Comparison of ENCODE assay signal across 17 cellular contexts in the genomic region with DNA sequence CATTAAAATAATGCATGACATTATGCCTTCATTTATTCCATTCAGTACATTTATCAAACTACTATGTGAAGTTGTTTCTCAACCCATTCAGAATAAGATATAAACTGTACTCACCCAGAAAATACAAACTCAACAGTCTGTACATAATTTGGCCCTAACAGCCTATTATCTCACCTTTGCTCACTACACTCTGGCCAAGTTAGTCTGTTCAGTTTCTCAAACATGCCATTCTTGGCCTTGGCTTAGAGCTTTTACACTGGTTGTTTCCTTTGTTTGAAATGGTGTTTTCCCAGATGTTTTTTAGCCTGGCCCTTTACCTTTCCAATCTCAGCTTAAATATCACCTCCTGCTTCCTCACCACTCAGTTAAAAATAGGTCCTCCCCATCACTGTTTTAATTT. TPM values are rescaled to one million over a fixed set of nuclear protein-coding genes. Genes with fewer than 3 reads are reported as not detected.
DNase-seq lines count a peak whose midpoint lies in the region; ATAC-seq and TF ChIP-seq lines count a peak whose summit lies in the region.
"Had no signal": no experiment of that assay in that cellular context is flagged by ENCODE, and none has a peak within 500 bp of the region (broad histone marks: within the 10 kb centered on the region; RNA-seq: fewer than 3 reads in every experiment).

No MANE protein-coding gene starts in this region.

- TF ChIP-seq CTCF in osteocyte (IDR thresholded peaks at IDR 0.05): no peak

- no peaks in the 10 kb centered on the region for H3K9me3 ChIP-seq in SK-N-MC (ENCODE audit: low read depth, low read length)
- H3K9me3 ChIP-seq: heart right ventricle, SK-N-SH, upper lobe of left lung had no signal

- H3K36me3 Mint-ChIP-seq in activated T-cell treated with anti-CD3 and anti-CD28 coated beads, Interleukin-2, amount 50 U/mL, for 24 hours (ENCODE audit: low read depth): peaks cover 48% of the 10 kb centered on the region
- H3K36me3 Mint-ChIP-seq in dendritic cell treated with granulocyte-macrophage colony-stimulating factor and Interleukin-4, amounts not matched to agents 40 ng/mL and 50 ng/mL, for 4 days (ENCODE audit: low read depth): peaks cover 29% of the 10 kb centered on the region
- H3K36me3 Mint-ChIP-seq in stimulated activated memory B cell treated with anti-CD40 and anti-IgM and Interleukin-4, amounts not matched to agents 10 μg/mL and 1 μg/mL and 100 μg/mL, for 72 hours: peaks cover 3% of the 10 kb centered on the region
- H3K36me3 Mint-ChIP-seq in osteocyte (ENCODE audit: unreplicated experiment): no peaks in the 10 kb centered on the region

- peak overlapping the region; percentile 88 for H3K27ac ChIP-seq in SK-N-MC
- H3K27ac ChIP-seq: upper lobe of left lung, WERI-Rb-1 had no signal

- peaks cover 11% of the 10 kb centered on the region for H3K36me3 ChIP-seq in SK-N-MC (ENCODE audit: insufficient read depth, low read length)
- H3K36me3 ChIP-seq: heart right ventricle, upper lobe of left lung, WERI-Rb-1 had no signal

- H3K4me1 Mint-ChIP-seq in activated T-cell treated with anti-CD3 and anti-CD28 coated beads, Interleukin-2, amount 50 U/mL, for 24 hours (ENCODE audit: low read depth): peaks cover 86% of the 10 kb centered on the region
- peaks cover 60% of the 10 kb centered on the region for H3K4me1 Mint-ChIP-seq in dendritic cell treated with granulocyte-macrophage colony-stimulating factor and Interleukin-4, amounts not matched to agents 40 ng/mL and 50 ng/mL, for 4 days (ENCODE audit: low read depth)
- H3K4me1 Mint-ChIP-seq in stimulated activated memory B cell treated with anti-CD40 and anti-IgM and Interleukin-4, amounts not matched to agents 10 μg/mL and 1 μg/mL and 100 μg/mL, for 72 hours: peaks cover 88% of the 10 kb centered on the region
- peaks cover 39% of the 10 kb centered on the region for H3K4me1 Mint-ChIP-seq in osteocyte (ENCODE audit: unreplicated experiment)

- no peak overlapping the region for H3K9ac ChIP-seq in SK-N-MC (ENCODE audit: insufficient read length)
- H3K9ac ChIP-seq: SK-N-SH had no signal

- no peaks in the 10 kb centered on the region for H3K9me3 Mint-ChIP-seq in activated T-cell treated with anti-CD3 and anti-CD28 coated beads, Interleukin-2, amount 50 U/mL, for 24 hours
- no peaks in the 10 kb centered on the region for H3K9me3 Mint-ChIP-seq in dendritic cell treated with granulocyte-macrophage colony-stimulating factor and Interleukin-4, amounts not matched to agents 40 ng/mL and 50 ng/mL, for 4 days
- H3K9me3 Mint-ChIP-seq in stimulated activated memory B cell treated with anti-CD40 and anti-IgM and Interleukin-4, amounts not matched to agents 10 μg/mL and 1 μg/mL and 100 μg/mL, for 72 hours: no peaks in the 10 kb centered on the region
- no peaks in the 10 kb centered on the region for H3K9me3 Mint-ChIP-seq in osteocyte (ENCODE audit: unreplicated experiment)

- no peak for ATAC-seq in stimulated activated memory B cell treated with anti-CD40 and anti-IgM and Interleukin-4, amounts not matched to agents 10 μg/mL and 1 μg/mL and 100 μg/mL, for 72 hours
- ATAC-seq in sciatic nerve: no peak
- ATAC-seq: heart right ventricle had no signal

- H3K27me3 Mint-ChIP-seq in activated T-cell treated with anti-CD3 and anti-CD28 coated beads, Interleukin-2, amount 50 U/mL, for 24 hours: no peaks in the 10 kb centered on the region
- H3K27me3 Mint-ChIP-seq in dendritic cell treated with granulocyte-macrophage colony-stimulating factor and Interleukin-4, amounts not matched to agents 40 ng/mL and 50 ng/mL, for 4 days: no peaks in the 10 kb centered on the region
- no peaks in the 10 kb centered on the region for H3K27me3 Mint-ChIP-seq in stimulated activated memory B cell treated with anti-CD40 and anti-IgM and Interleukin-4, amounts not matched to agents 10 μg/mL and 1 μg/mL and 100 μg/mL, for 72 hours
- H3K27me3 Mint-ChIP-seq in osteocyte (ENCODE audit: unreplicated experiment): no peaks in the 10 kb centered on the region

- peak overlapping the region; percentile 76 for H3K27ac Mint-ChIP-seq in activated T-cell treated with anti-CD3 and anti-CD28 coated beads, Interleukin-2, amount 50 U/mL, for 24 hours
- H3K27ac Mint-ChIP-seq in dendritic cell treated with granulocyte-macrophage colony-stimulating factor and Interleukin-4, amounts not matched to agents 40 ng/mL and 50 ng/mL, for 4 days: peak overlapping the region; percentile 57
- H3K27ac Mint-ChIP-seq in stimulated activated memory B cell treated with anti-CD40 and anti-IgM and Interleukin-4, amounts not matched to agents 10 μg/mL and 1 μg/mL and 100 μg/mL, for 72 hours: peak overlapping the region; percentile 85
- no peak overlapping the region for H3K27ac Mint-ChIP-seq in osteocyte (ENCODE audit: unreplicated experiment)

- no peak for DNase-seq in activated T-cell treated with anti-CD3 and anti-CD28 coated beads, Interleukin-2, amount 50 U/mL, for 24 hours
- DNase-seq in activated T-cell treated with anti-CD3 and anti-CD28 coated beads for 4 hours (no peak), SK-N-MC (ENCODE audit: low read depth, low spot score) (no peak), epidermal melanocyte (ENCODE audit: insufficient read length, low spot score) (no peak), sciatic nerve (ENCODE audit: low spot score) (no peak), osteocyte (ENCODE audit: extremely low spot score, unreplicated experiment) (no peak)
- DNase-seq: GF-D8; GOT3; heart right ventricle; mesendoderm; NCI-H1436 treated with DMSO at 0.1 percent for 48 hours; SK-N-SH; stimulated activated CD4-positive, alpha-beta T cell treated with anti-CD3 and anti-CD28 coated beads, Interleukin-4, amount 100 ng/mL, for 4 hours; upper lobe of left lung; WERI-Rb-1 had no signal

- H3K4me3 ChIP-seq in SK-N-MC: no peak overlapping the region
- H3K4me3 ChIP-seq: heart right ventricle, upper lobe of left lung had no signal

- H3K4me3 Mint-ChIP-seq in activated T-cell treated with anti-CD3 and anti-CD28 coated beads, Interleukin-2, amount 50 U/mL, for 24 hours: no peak overlapping the region
- H3K4me3 Mint-ChIP-seq in dendritic cell treated with granulocyte-macrophage colony-stimulating factor and Interleukin-4, amounts not matched to agents 40 ng/mL and 50 ng/mL, for 4 days: no peak overlapping the region
- H3K4me3 Mint-ChIP-seq in stimulated activated memory B cell treated with anti-CD40 and anti-IgM and Interleukin-4, amounts not matched to agents 10 μg/mL and 1 μg/mL and 100 μg/mL, for 72 hours: no peak overlapping the region
- H3K4me3 Mint-ChIP-seq in osteocyte (ENCODE audit: unreplicated experiment): no peak overlapping the region

- intact Hi-C loops in dendritic cell treated with granulocyte-macrophage colony-stimulating factor and Interleukin-4, amounts not matched to agents 40 ng/mL and 50 ng/mL, for 4 days (cut with micrococcal nuclease): no loop called here
- intact Hi-C loops in sciatic nerve (cut with DNase I): no loop called here

RNA-seq across cellular contexts. Expression of a gene that starts 13.6 kb away (rescaled TPM):
- total RNA-seq in sciatic nerve (29.7 TPM), osteocyte (21.6 and 22.9 TPM in 2 replicates)
